ENCODE assay signal across 13 cellular contexts in genomic region chr4:3301450-3302163, GRCh38. TPM values are rescaled to one million over a fixed set of nuclear protein-coding genes. Genes with fewer than 3 reads are reported as not detected.
DNase-seq lines count a peak whose midpoint lies in the region; ATAC-seq, FAIRE-seq and TF ChIP-seq lines count a peak whose summit lies in the region.
"Had no signal": no experiment of that assay in that cellular context is flagged by ENCODE, and none has a peak within 500 bp of the region (broad histone marks: within the 10 kb centered on the region; RNA-seq: fewer than 3 reads in every experiment).

No MANE protein-coding gene starts in this region.

- H3K36me3 Mint-ChIP-seq in activated CD4-positive, alpha-beta T cell treated with anti-CD3 and anti-CD28 coated beads, Interleukin-2, amount 10 ng/mL, durations not matched to agents 7 days and 5 days (ENCODE audit: low read depth): no peaks in the 10 kb centered on the region
- H3K36me3 Mint-ChIP-seq in brain (peaks cover 18% of the 10 kb centered on the region), neural crest cell (ENCODE audit: low read depth) (peaks cover 27% of the 10 kb centered on the region)

- TF ChIP-seq CTCF in brain (conservative IDR thresholded peaks at IDR 0.05) (no peak), neural crest cell (conservative IDR thresholded peaks at IDR 0.05) (no peak)

- peak; percentile 38 for DNase-seq in activated CD4-positive, alpha-beta T cell treated with anti-CD3 and anti-CD28 coated beads, Interleukin-2, amount 10 ng/mL, durations not matched to agents 7 days and 5 days
- no peak for DNase-seq in activated CD4-positive, alpha-beta T cell treated with anti-CD3 and anti-CD28 coated beads for 48 hours
- DNase-seq in KBM-7 (peak; percentile 15), neural crest cell (ENCODE audit: low read depth, low spot score) (no peak), NCI-H510A treated with DMSO at 0.1 percent for 48 hours (lab: John Stamatoyannopoulos, UW) (no peak), GM12891 (ENCODE audit: insufficient read length, low spot score) (no peak)
- DNase-seq: Calu3, NCI-H146, NCI-H748 treated with DMSO at 0.1 percent for 48 hours, occipital lobe had no signal

- FAIRE-seq in GM12891 (lab: Jason Lieb, UNC): no peak
- FAIRE-seq: A204.1 had no signal

- peak overlapping the region; percentile 65 for H3K4me3 Mint-ChIP-seq in activated CD4-positive, alpha-beta T cell treated with anti-CD3 and anti-CD28 coated beads, Interleukin-2, amount 10 ng/mL, durations not matched to agents 7 days and 5 days
- H3K4me3 Mint-ChIP-seq in brain (peak overlapping the region in 4 of 5 experiments; percentile 16 to 36 (median 30)), neural crest cell (peak overlapping the region; percentile 60)

- no peak for ATAC-seq in GM19351 (IDR thresholded peaks at IDR 0.05; ENCODE audit: unreplicated experiment)

- TF ChIP-seq POLR2A in GM12891 (IDR thresholded peaks at IDR 0.05; ENCODE audit: low read depth, low read length): no peak

- CTCF ChIA-PET in activated CD4-positive, alpha-beta T cell treated with anti-CD3 and anti-CD28 coated beads, Interleukin-2, amount 10 ng/mL, durations not matched to agents 7 days and 5 days (lab: Charles Lee): no interaction called here

- POLR2A ChIA-PET in activated CD4-positive, alpha-beta T cell treated with anti-CD3 and anti-CD28 coated beads, Interleukin-2, amount 10 ng/mL, durations not matched to agents 7 days and 5 days (lab: Charles Lee): no interaction called here

- H3K27me3 Mint-ChIP-seq in activated CD4-positive, alpha-beta T cell treated with anti-CD3 and anti-CD28 coated beads, Interleukin-2, amount 10 ng/mL, durations not matched to agents 7 days and 5 days: peaks cover 44% of the 10 kb centered on the region
- H3K27me3 Mint-ChIP-seq in brain: no peaks in the 10 kb centered on the region
- no peaks in the 10 kb centered on the region for H3K27me3 Mint-ChIP-seq in neural crest cell (ENCODE audit: low read depth)

- no peaks in the 10 kb centered on the region for H3K9me3 Mint-ChIP-seq in activated CD4-positive, alpha-beta T cell treated with anti-CD3 and anti-CD28 coated beads, Interleukin-2, amount 10 ng/mL, durations not matched to agents 7 days and 5 days
- peaks cover 3 to 23% (median 8%) of the 10 kb centered on the region in 5 experiments for H3K9me3 Mint-ChIP-seq in brain
- H3K9me3 Mint-ChIP-seq in neural crest cell: peaks cover 5% of the 10 kb centered on the region

- H3K4me1 Mint-ChIP-seq in activated CD4-positive, alpha-beta T cell treated with anti-CD3 and anti-CD28 coated beads, Interleukin-2, amount 10 ng/mL, durations not matched to agents 7 days and 5 days: peaks cover 55% of the 10 kb centered on the region
- H3K4me1 Mint-ChIP-seq in brain (peaks cover 99% of the 10 kb centered on the region), neural crest cell (peaks cover 82% of the 10 kb centered on the region)

- in situ Hi-C loops in KBM-7 (cut with MboI; ENCODE audit: low pct_unique_long_range_greater_than_20kb, low sequenced_read_pairs): no loop called here

- H3K27ac Mint-ChIP-seq in activated CD4-positive, alpha-beta T cell treated with anti-CD3 and anti-CD28 coated beads, Interleukin-2, amount 10 ng/mL, durations not matched to agents 7 days and 5 days: peak overlapping the region; percentile 86
- H3K27ac Mint-ChIP-seq in brain (peak overlapping the region; percentile 44 to 91 (median 74)), neural crest cell (ENCODE audit: unreplicated experiment) (no peak overlapping the region)

TF ChIP-seq in GM12891, 5 proteins besides CTCF, POLR2A, EP300 and RAD21:
- TF ChIP-seq TAF1 (IDR thresholded peaks at IDR 0.05; ENCODE audit: low read depth, low read length) (no peak), SPI1 (IDR thresholded peaks at IDR 0.05; ENCODE audit: low read depth, low read length) (no peak), POU2F2 (IDR thresholded peaks at IDR 0.05; ENCODE audit: low read depth, low read length) (no peak), POLR2AphosphoS5 (IDR thresholded peaks at IDR 0.05; ENCODE audit: low read depth, low read length) (no peak), PAX5 (IDR thresholded peaks at IDR 0.05; ENCODE audit: insufficient read depth, low read length, severe bottlenecking) (no peak)

RNA-seq across cellular contexts. Expression of gene RGS12, which starts 8.8 kb away (rescaled TPM):
- 10 to 100 TPM in 1 of 2 experiments, 1 to 10 TPM in 1; 9.7 to 10.9 TPM for total RNA-seq in activated CD4-positive, alpha-beta T cell treated with anti-CD3 and anti-CD28 coated beads, Interleukin-2, amount 10 ng/mL, durations not matched to agents 7 days and 5 days
- 59.4 TPM for polyA plus RNA-seq in brain (ENCODE audit: insufficient read depth, low read depth, low replicate concordance)
- total RNA-seq in neural crest cell: 60.4 and 69.5 TPM in 2 replicates
- polyA plus RNA-seq in GM12891 (2012; ENCODE audit: low read depth, missing spikeins): 3.9 TPM

RNA-seq across cellular contexts. Expression of gene MSANTD1, which starts 52.6 kb away (rescaled TPM):
- under 1 TPM; 0.87 to 0.94 TPM for total RNA-seq in activated CD4-positive, alpha-beta T cell treated with anti-CD3 and anti-CD28 coated beads, Interleukin-2, amount 10 ng/mL, durations not matched to agents 7 days and 5 days
- polyA plus RNA-seq in brain (ENCODE audit: insufficient read depth, low read depth, low replicate concordance): 0.51 TPM
- 1.2 TPM in 2 replicates for total RNA-seq in neural crest cell
- polyA plus RNA-seq in GM12891 (2012; ENCODE audit: low read depth, missing spikeins): 1.1 TPM

Comparison
In these comparisons a context has a peak if more than half of its experiments do, and no peak if none do; other contexts are left out.
1. DNase-seq: peak in activated CD4-positive, alpha-beta T cell treated with anti-CD3 and anti-CD28 coated beads, Interleukin-2, amount 10 ng/mL, durations not matched to agents 7 days and 5 days (single experiment) and KBM-7 (single experiment); none in activated CD4-positive, alpha-beta T cell treated with anti-CD3 and anti-CD28 coated beads for 48 hours (single experiment), neural crest cell (single experiment), NCI-H510A treated with DMSO at 0.1 percent for 48 hours (single experiment) and GM12891 (single experiment).
2. Peak in every context shown above with its lines, with median percentiles within 50 percentile points of each other: H3K4me3 Mint-ChIP-seq.